1 cellular context compared by ENCODE assay signal in the genomic region with DNA sequence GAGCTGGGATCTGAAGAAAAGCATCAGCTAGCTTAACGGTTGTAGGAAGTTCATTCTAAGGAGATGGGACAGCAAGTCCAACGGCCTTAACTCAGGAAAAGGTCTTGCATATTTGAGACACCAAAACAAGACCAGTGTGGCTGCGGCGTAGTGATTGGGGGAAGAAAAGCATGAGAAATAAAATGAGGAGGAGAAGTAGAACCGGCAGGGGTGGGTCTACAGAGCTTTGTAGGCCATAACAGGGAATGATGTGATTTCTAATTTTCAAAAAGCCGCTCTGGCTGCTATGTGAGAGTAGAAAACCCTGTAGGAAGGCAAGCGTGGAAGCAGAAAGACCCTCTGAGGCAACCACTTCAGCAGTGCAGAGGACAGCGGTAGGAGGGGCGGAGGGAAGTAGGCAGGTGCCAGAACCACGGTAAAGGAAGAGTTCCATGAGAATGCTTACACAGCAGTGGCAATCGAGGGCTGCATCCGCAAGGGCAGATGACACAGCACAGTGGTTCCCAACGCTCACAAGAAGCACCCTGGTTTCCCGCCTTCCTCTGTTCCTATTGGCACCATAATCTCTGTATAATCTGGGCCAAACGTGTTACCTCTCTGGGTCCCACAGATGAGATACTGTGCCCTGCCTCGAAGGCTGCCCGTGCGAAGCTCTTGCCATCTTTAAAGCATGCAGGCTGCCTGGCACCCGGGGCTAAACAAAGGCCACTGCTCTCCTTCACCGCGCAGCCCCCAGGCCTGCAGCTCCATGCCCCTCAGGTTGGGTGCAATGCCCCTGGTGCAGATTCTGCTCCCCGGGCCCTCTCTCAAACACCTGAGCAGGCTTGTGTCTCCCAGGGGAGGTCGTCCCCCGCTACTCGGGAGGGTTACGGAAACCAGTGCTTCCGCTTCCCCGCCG.
TF ChIP-seq lines count a peak whose summit lies in the region.

No MANE protein-coding gene starts in this region.

TF ChIP-seq in H1, 55 proteins besides CTCF, POLR2A, EP300 and RAD21:
- TF ChIP-seq, protein P1, sequence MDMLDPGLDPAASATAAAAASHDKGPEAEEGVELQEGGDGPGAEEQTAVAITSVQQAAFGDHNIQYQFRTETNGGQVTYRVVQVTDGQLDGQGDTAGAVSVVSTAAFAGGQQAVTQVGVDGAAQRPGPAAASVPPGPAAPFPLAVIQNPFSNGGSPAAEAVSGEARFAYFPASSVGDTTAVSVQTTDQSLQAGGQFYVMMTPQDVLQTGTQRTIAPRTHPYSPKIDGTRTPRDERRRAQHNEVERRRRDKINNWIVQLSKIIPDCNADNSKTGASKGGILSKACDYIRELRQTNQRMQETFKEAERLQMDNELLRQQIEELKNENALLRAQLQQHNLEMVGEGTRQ (IDR thresholded peaks at IDR 0.05; ENCODE audit: low read length), result no peak
- TF ChIP-seq SP1 (IDR thresholded peaks at IDR 0.05; ENCODE audit: low read depth, low read length) (no peak), SIN3A (conservative IDR thresholded peaks at IDR 0.05 in 1 of 2, IDR thresholded peaks at IDR 0.05 in 1 of 2; ENCODE audit: low read depth in 1 of 2, low read length in 2 of 2) (no peak), TAF1 (IDR thresholded peaks at IDR 0.05; ENCODE audit: low read depth, low read length) (peak; percentile 34; the same call in 1 of the 2 replicates), KDM1A (IDR thresholded peaks at IDR 0.05; ENCODE audit: borderline replicate concordance, low read length) (no peak), POU5F1 (IDR thresholded peaks at IDR 0.05; ENCODE audit: low read depth, low read length) (no peak), KDM4A (IDR thresholded peaks at IDR 0.05; ENCODE audit: low read depth, low read length, severe bottlenecking) (no peak), JUN (IDR thresholded peaks at IDR 0.05; ENCODE audit: low read depth, low read length) (no peak), BACH1 (IDR thresholded peaks at IDR 0.05; ENCODE audit: low read length) (peak; percentile 49; the same call in 1 of the 2 replicates), SUZ12 (IDR thresholded peaks at IDR 0.05; ENCODE audit: low read length) (no peak), EZH2 (IDR thresholded peaks at IDR 0.05; ENCODE audit: low read depth, low read length, severe bottlenecking) (no peak), RBBP5 (IDR thresholded peaks at IDR 0.05; ENCODE audit: borderline replicate concordance, low read depth, low read length) (no peak), SP4 (IDR thresholded peaks at IDR 0.05; ENCODE audit: low read length) (no peak), JUND (IDR thresholded peaks at IDR 0.05; ENCODE audit: low read length) (no peak), RNF2 (IDR thresholded peaks at IDR 0.05; ENCODE audit: borderline replicate concordance, low read depth, low read length, missing control alignments, poor library complexity, severe bottlenecking) (no peak), HDAC6 (IDR thresholded peaks at IDR 0.05; ENCODE audit: low read depth, low read length) (no peak), PHF8 (conservative IDR thresholded peaks at IDR 0.05; ENCODE audit: low read depth, low read length) (no peak), MAFK (IDR thresholded peaks at IDR 0.05; ENCODE audit: low read depth, low read length) (peak; percentile 34; the same call in 1 of the 2 replicates), CEBPB (IDR thresholded peaks at IDR 0.05; ENCODE audit: low read depth, low read length) (no peak), POLR2AphosphoS5 (IDR thresholded peaks at IDR 0.05; ENCODE audit: low read depth, low read length) (peak; percentile 48; the same call in 1 of the 2 replicates), SIRT6 (IDR thresholded peaks at IDR 0.05; ENCODE audit: low read length) (no peak), EGR1 (IDR thresholded peaks at IDR 0.05; ENCODE audit: borderline replicate concordance, low read depth, low read length) (no peak), SRF (IDR thresholded peaks at IDR 0.05; ENCODE audit: low read depth, low read length) (no peak), TEAD4 (IDR thresholded peaks at IDR 0.05; ENCODE audit: low read depth, low read length) (no peak), GABPA (IDR thresholded peaks at IDR 0.05; ENCODE audit: borderline replicate concordance, insufficient read depth, low read length) (no peak), ASH2L (IDR thresholded peaks at IDR 0.05; ENCODE audit: low read length) (no peak), HDAC2 (IDR thresholded peaks at IDR 0.05; ENCODE audit: borderline replicate concordance in 1 of 2, low read depth in 2 of 2, low read length in 2 of 2) (no peak; a peak in 1 of 4 replicates), SAP30 (IDR thresholded peaks at IDR 0.05; ENCODE audit: insufficient read depth, insufficient replicate concordance, low read length) (no peak), TCF12 (IDR thresholded peaks at IDR 0.05; ENCODE audit: low read depth, low read length) (no peak), GTF2F1 (IDR thresholded peaks at IDR 0.05; ENCODE audit: borderline replicate concordance, low read depth, low read length) (no peak), RXRA (IDR thresholded peaks at IDR 0.05; ENCODE audit: insufficient read depth, low read depth, low read length) (no peak), CREB1 (IDR thresholded peaks at IDR 0.05) (no peak), ZNF274 (IDR thresholded peaks at IDR 0.05; ENCODE audit: borderline replicate concordance, extremely low read depth, low read length) (no peak), SIX5 (IDR thresholded peaks at IDR 0.05; ENCODE audit: low read depth, low read length) (no peak), CHD2 (IDR thresholded peaks at IDR 0.05; ENCODE audit: low read length) (no peak), NRF1 (IDR thresholded peaks at IDR 0.05; ENCODE audit: low read depth, low read length) (no peak), YY1 (IDR thresholded peaks at IDR 0.05; ENCODE audit: low read depth, low read length) (no peak), RFX5 (IDR thresholded peaks at IDR 0.05; ENCODE audit: borderline replicate concordance, low read depth, low read length) (no peak)
- TF ChIP-seq, protein P2, sequence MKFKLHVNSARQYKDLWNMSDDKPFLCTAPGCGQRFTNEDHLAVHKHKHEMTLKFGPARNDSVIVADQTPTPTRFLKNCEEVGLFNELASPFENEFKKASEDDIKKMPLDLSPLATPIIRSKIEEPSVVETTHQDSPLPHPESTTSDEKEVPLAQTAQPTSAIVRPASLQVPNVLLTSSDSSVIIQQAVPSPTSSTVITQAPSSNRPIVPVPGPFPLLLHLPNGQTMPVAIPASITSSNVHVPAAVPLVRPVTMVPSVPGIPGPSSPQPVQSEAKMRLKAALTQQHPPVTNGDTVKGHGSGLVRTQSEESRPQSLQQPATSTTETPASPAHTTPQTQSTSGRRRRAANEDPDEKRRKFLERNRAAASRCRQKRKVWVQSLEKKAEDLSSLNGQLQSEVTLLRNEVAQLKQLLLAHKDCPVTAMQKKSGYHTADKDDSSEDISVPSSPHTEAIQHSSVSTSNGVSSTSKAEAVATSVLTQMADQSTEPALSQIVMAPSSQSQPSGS (IDR thresholded peaks at IDR 0.05; ENCODE audit: low read length), result 0 out of 2 replicates have a peak, but pooled peaks have one; percentile 10
- TF ChIP-seq, protein P3, sequence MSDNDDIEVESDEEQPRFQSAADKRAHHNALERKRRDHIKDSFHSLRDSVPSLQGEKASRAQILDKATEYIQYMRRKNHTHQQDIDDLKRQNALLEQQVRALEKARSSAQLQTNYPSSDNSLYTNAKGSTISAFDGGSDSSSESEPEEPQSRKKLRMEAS (IDR thresholded peaks at IDR 0.05), result peak; percentile 60; the same call in 1 of the 2 replicates
- TF ChIP-seq, protein P4, sequence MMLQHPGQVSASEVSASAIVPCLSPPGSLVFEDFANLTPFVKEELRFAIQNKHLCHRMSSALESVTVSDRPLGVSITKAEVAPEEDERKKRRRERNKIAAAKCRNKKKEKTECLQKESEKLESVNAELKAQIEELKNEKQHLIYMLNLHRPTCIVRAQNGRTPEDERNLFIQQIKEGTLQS (IDR thresholded peaks at IDR 0.05; ENCODE audit: insufficient read depth, low read depth, low read length), result no peak
- TF ChIP-seq, protein P5, sequence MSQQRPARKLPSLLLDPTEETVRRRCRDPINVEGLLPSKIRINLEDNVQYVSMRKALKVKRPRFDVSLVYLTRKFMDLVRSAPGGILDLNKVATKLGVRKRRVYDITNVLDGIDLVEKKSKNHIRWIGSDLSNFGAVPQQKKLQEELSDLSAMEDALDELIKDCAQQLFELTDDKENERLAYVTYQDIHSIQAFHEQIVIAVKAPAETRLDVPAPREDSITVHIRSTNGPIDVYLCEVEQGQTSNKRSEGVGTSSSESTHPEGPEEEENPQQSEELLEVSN (IDR thresholded peaks at IDR 0.05), result peak; percentile 65
TF ChIP-seq in H1: peak in this region for 7.
